8 cellular contexts compared by ENCODE assay signal in the genomic region with DNA sequence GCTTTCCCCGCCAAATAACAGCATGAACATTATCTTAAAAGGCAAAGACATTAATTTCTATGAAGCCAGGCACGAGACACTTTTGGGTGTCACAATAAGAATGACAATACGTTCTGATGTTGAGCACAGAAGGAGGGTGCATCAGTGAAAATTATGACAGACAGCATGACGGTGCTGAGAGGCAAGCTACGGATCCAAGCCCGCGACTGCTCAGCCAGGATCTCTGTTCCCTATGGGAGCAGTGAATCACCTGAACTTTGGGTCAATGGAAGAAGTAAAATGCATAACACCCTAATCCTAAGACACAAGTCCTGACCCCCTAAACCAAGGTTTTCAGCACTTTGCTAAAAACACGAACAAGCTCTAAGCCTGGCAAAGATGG. TPM values are rescaled to one million over a fixed set of nuclear protein-coding genes. Genes with fewer than 3 reads are reported as not detected.
DNase-seq lines count a peak whose midpoint lies in the region; ATAC-seq and TF ChIP-seq lines count a peak whose summit lies in the region.

No MANE protein-coding gene starts in this region.

- no peaks in the 10 kb centered on the region for H3K36me3 Mint-ChIP-seq in T-helper 17 cell (ENCODE audit: low read depth)

- H3K4me1 ChIP-seq in skeletal muscle satellite cell (ENCODE audit: control insufficient read depth, insufficient read depth, low read length) = peaks cover 16% of the 10 kb centered on the region

- no peaks in the 10 kb centered on the region for H3K27me3 Mint-ChIP-seq in T-helper 17 cell

- peak overlapping the region; percentile 95 for H3K27ac Mint-ChIP-seq in T-helper 17 cell

- peak overlapping the region; percentile 96 for H3K9ac ChIP-seq in skeletal muscle satellite cell (ENCODE audit: low read depth, low read length)

- H3K27me3 ChIP-seq in H7 (ENCODE audit: control insufficient read depth, insufficient read depth, low read length) (no peaks in the 10 kb centered on the region), skeletal muscle satellite cell (ENCODE audit: control insufficient read depth, insufficient read depth, low read length) (no peaks in the 10 kb centered on the region)

- peaks cover 28% of the 10 kb centered on the region for H3K4me1 Mint-ChIP-seq in T-helper 17 cell

- DNase-seq in H7 (no peak), T-helper 17 cell (no peak), fibroblast of villous mesenchyme (ENCODE audit: low read depth) (no peak), HuH-7.5 (ENCODE audit: low spot score) (no peak), putamen (ENCODE audit: low spot score) (no peak), NCI-H2107 (lab: John Stamatoyannopoulos, UW) (no peak)

- H3K9me3 ChIP-seq in T-helper 17 cell (ENCODE audit: control insufficient read depth, low read length, poor library complexity, severe bottlenecking) = no peaks in the 10 kb centered on the region
- no peaks in the 10 kb centered on the region for H3K9me3 ChIP-seq in skeletal muscle satellite cell (replicated peaks; ENCODE audit: low read length)

- peak overlapping the region; percentile 94 for H3K4me3 Mint-ChIP-seq in T-helper 17 cell

- peaks cover 2% of the 10 kb centered on the region; the same call in 1 of the 2 replicates for H3K36me3 ChIP-seq in H7 (replicated peaks; ENCODE audit: control insufficient read depth, insufficient read depth, low read length)
- peaks cover 6% of the 10 kb centered on the region for H3K36me3 ChIP-seq in skeletal muscle satellite cell (ENCODE audit: insufficient read depth, low read length)

- H3K4me3 ChIP-seq in H7 (ENCODE audit: insufficient read depth, low read depth, low read length) = peak overlapping the region; percentile 97
- peak overlapping the region; percentile 65 for H3K4me3 ChIP-seq in fibroblast of villous mesenchyme (ENCODE audit: low read depth, low read length)
- peak overlapping the region; percentile 96 for H3K4me3 ChIP-seq in skeletal muscle satellite cell (ENCODE audit: low read length)

- no peak for ATAC-seq in T-helper 17 cell
- no peak for ATAC-seq in HG02610 (IDR thresholded peaks at IDR 0.05; ENCODE audit: unreplicated experiment)

- peak overlapping the region; percentile 93 for H3K4me2 ChIP-seq in skeletal muscle satellite cell (ENCODE audit: low read length)

- TF ChIP-seq CTCF in fibroblast of villous mesenchyme (IDR thresholded peaks at IDR 0.05; ENCODE audit: insufficient read depth, low read depth, low read length) = no peak

RNA-seq across cellular contexts. Expression of gene WDR25, which starts 1.4 kb away (rescaled TPM):
- 10.6 and 18.4 TPM in 2 replicates for total RNA-seq in H7 (2014; rRNA removed; shearing (Covaris generic))
- total RNA-seq in T-helper 17 cell (1 to 10 TPM; 5.7 to 6.5 TPM), fibroblast of villous mesenchyme (15.1 and 17.7 TPM in 2 replicates)
- total RNA-seq in skeletal muscle satellite cell (2012; rRNA removed) = 15.2 and 30.1 TPM in 2 replicates

RNA-seq across cellular contexts. Expression of gene SLC25A47, which starts 51.7 kb away (rescaled TPM):
- 0.07 and 0.18 TPM in 2 replicates for total RNA-seq in H7 (2014; rRNA removed; shearing (Covaris generic))
- total RNA-seq in T-helper 17 cell (not detected), fibroblast of villous mesenchyme (not detected in 2 replicates)
- not detected in 2 replicates for total RNA-seq in skeletal muscle satellite cell (2012; rRNA removed)
